Comparison of ENCODE assay signal across 25 cellular contexts in the genomic region with DNA sequence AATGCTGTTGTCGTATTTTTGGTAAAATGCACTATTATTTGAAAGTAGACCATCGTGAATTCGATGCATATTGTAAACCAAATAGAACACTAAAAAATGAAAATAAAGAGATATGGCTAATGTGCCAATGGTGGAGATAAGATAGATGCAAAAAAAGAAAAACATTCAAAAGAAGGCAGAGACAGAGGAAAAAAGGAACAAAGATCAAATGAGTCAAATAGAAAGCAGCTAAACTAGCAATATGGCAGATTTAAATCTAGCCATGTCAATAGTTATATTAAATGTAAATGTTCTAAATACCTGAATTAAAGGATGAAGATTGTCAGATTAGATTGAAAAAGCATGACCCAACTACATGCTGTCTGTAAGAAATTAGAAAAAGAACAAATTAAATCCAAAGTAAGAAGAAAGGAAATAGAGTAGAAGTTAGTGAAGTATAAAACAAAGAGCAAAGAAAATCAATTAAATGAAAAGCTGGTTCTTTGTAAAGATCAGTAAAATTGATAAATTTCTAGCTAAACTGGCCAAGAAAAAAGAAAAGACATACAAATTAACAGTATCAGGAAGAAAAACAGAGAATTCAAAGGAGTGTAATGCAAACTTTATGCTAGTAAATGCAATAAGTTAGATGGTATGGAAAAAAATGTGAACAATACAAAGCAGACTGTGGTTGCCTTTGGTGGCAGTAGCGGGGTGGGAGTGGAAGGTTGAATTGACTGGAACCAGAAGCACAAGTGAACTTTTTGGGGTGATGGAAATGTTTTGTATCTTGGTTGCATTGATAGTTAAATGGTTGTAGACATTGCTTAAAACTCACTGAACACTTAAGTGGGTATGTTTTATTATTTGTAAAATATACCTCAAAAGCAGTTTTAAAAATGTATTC. TPM values are rescaled to one million over a fixed set of nuclear protein-coding genes. Genes with fewer than 3 reads are reported as not detected.
DNase-seq lines count a peak whose midpoint lies in the region; ATAC-seq and TF ChIP-seq lines count a peak whose summit lies in the region.
"Had no signal": no experiment of that assay in that cellular context is flagged by ENCODE, and none has a peak within 500 bp of the region (broad histone marks: within the 10 kb centered on the region; RNA-seq: fewer than 3 reads in every experiment).

No MANE protein-coding gene starts in this region.

- peaks cover 36% of the 10 kb centered on the region for H3K4me1 Mint-ChIP-seq in activated naive CD8-positive, alpha-beta T cell treated with anti-CD3 and anti-CD28 coated beads, Interleukin-2, amount 50 U/mL, for 24 hours

- H3K4me3 ChIP-seq in upper lobe of left lung = no peak overlapping the region
- H3K4me3 ChIP-seq: GM23248, heart right ventricle, neural progenitor cell, pancreas, skin epidermis, suprapubic skin had no signal

- ATAC-seq in activated naive CD8-positive, alpha-beta T cell treated with anti-CD3 and anti-CD28 coated beads, Interleukin-2, amount 50 U/mL, for 24 hours = peak; percentile 48
- no peak for ATAC-seq in upper lobe of left lung (ENCODE audit: low FRiP score in 2 of 2)
- ATAC-seq: heart right ventricle had no signal

- no peak overlapping the region for H3K4me3 Mint-ChIP-seq in activated naive CD8-positive, alpha-beta T cell treated with anti-CD3 and anti-CD28 coated beads, Interleukin-2, amount 50 U/mL, for 24 hours
- H3K4me3 Mint-ChIP-seq: activated T-helper 1 cell treated with anti-CD3 and anti-CD28 coated beads, Interleukin-12 subunit alpha, Interleukin-12 subunit beta, Interleukin-2, Interleukin-4 antibody, amounts not matched to agents 30 ng/mL and 10 ng/mL and 1 ng/mL, durations not matched to agents 14 hours and 24 hours and 36 hours; neural progenitor cell had no signal

- no peak overlapping the region for H3K27ac ChIP-seq in upper lobe of left lung
- H3K27ac ChIP-seq: GM23248, neural progenitor cell, pancreas, skin epidermis, suprapubic skin had no signal

- peak; percentile 49 for DNase-seq in activated CD4-positive, alpha-beta T cell treated with anti-CD3 and anti-CD28 coated beads for 48 hours
- no peak for DNase-seq in activated CD4-positive, alpha-beta T cell treated with anti-CD3 and anti-CD28 coated beads for 1 hour
- DNase-seq in stimulated activated naive CD4-positive, alpha-beta T cell treated with Interleukin-2 at 50 U/mL for 16 hours (lab: John Stamatoyannopoulos, UW) = peak; percentile 26
- no peak for DNase-seq in stimulated activated naive CD4-positive, alpha-beta T cell (lab: John Stamatoyannopoulos, UW)
- no peak for DNase-seq in activated naive CD8-positive, alpha-beta T cell treated with anti-CD3 and anti-CD28 coated beads, Interleukin-2, amount 50 U/mL, for 24 hours
- DNase-seq in NCI-H2171 treated with DMSO at 0.1 percent for 48 hours (lab: John Stamatoyannopoulos, UW) = no peak
- DNase-seq in NCI-H446 (lab: John Stamatoyannopoulos, UW) = no peak
- no peak for DNase-seq in upper lobe of left lung
- DNase-seq: AML-193; anterior cingulate cortex; CD4-positive, alpha-beta memory T cell; DND-41; foreskin melanocyte; GM23248; heart right ventricle; Kasumi-1; NCI-H1694; NCI-H510A; pancreas; SK-N-SH had no signal

- no peaks in the 10 kb centered on the region for H3K9me3 ChIP-seq in upper lobe of left lung
- H3K9me3 ChIP-seq: pancreas, SK-N-SH, suprapubic skin had no signal

- TF ChIP-seq POLR2A in upper lobe of left lung (IDR thresholded peaks at IDR 0.05) = no peak

- no peak for TF ChIP-seq CTCF in upper lobe of left lung (IDR thresholded peaks at IDR 0.05)

- TF ChIP-seq EP300 in upper lobe of left lung (IDR thresholded peaks at IDR 0.05) = no peak

- WGBS in upper lobe of left lung, 2 donors = 94 to 97% methylated on average over 4 of the region's 4 CpGs

- peaks cover 0 to 14% (median 0%) of the 10 kb centered on the region in 4 donors for H3K36me3 ChIP-seq in upper lobe of left lung
- H3K36me3 ChIP-seq: neural progenitor cell, pancreas had no signal

- peaks cover 2 to 20% (median 14%) of the 10 kb centered on the region in 4 donors for H3K4me1 ChIP-seq in upper lobe of left lung
- H3K4me1 ChIP-seq: neural progenitor cell had no signal

- H3K9me3 Mint-ChIP-seq in activated naive CD8-positive, alpha-beta T cell treated with anti-CD3 and anti-CD28 coated beads, Interleukin-2, amount 50 U/mL, for 24 hours = no peaks in the 10 kb centered on the region
- H3K9me3 Mint-ChIP-seq: activated naive CD4-positive, alpha-beta T cell treated with anti-CD3 and anti-CD28 coated beads, Interleukin-2, amount 50 U/mL, for 24 hours; activated T-helper 1 cell treated with anti-CD3 and anti-CD28 coated beads, Interleukin-12 subunit alpha, Interleukin-12 subunit beta, Interleukin-2, Interleukin-4 antibody, amounts not matched to agents 30 ng/mL and 10 ng/mL and 1 ng/mL, durations not matched to agents 14 hours and 24 hours and 36 hours; CD4-positive, alpha-beta memory T cell had no signal

- no peaks in the 10 kb centered on the region for H3K27me3 Mint-ChIP-seq in activated naive CD8-positive, alpha-beta T cell treated with anti-CD3 and anti-CD28 coated beads, Interleukin-2, amount 50 U/mL, for 24 hours
- H3K27me3 Mint-ChIP-seq: activated naive CD4-positive, alpha-beta T cell treated with anti-CD3 and anti-CD28 coated beads, Interleukin-2, amount 50 U/mL, for 24 hours; CD4-positive, alpha-beta memory T cell had no signal

- no peak overlapping the region for H3K27ac Mint-ChIP-seq in activated naive CD8-positive, alpha-beta T cell treated with anti-CD3 and anti-CD28 coated beads, Interleukin-2, amount 50 U/mL, for 24 hours
- H3K27ac Mint-ChIP-seq: activated naive CD4-positive, alpha-beta T cell treated with anti-CD3 and anti-CD28 coated beads, Interleukin-2, amount 50 U/mL, for 24 hours; activated T-helper 1 cell treated with anti-CD3 and anti-CD28 coated beads, Interleukin-12 subunit alpha, Interleukin-12 subunit beta, Interleukin-2, Interleukin-4 antibody, amounts not matched to agents 30 ng/mL and 10 ng/mL and 1 ng/mL, durations not matched to agents 14 hours and 24 hours and 36 hours; neural progenitor cell had no signal

- no peaks in the 10 kb centered on the region for H3K27me3 ChIP-seq in upper lobe of left lung
- H3K27me3 ChIP-seq: heart right ventricle, neural progenitor cell, pancreas, suprapubic skin had no signal

- peaks cover 34% of the 10 kb centered on the region for H3K36me3 Mint-ChIP-seq in activated naive CD8-positive, alpha-beta T cell treated with anti-CD3 and anti-CD28 coated beads, Interleukin-2, amount 50 U/mL, for 24 hours (ENCODE audit: low read depth)

RNA-seq across cellular contexts. Expression of gene PTPN1, which starts 44.8 kb away (rescaled TPM):
- total RNA-seq in upper lobe of left lung = 100 to 1,000 TPM in 3 of 6 donors, 10 to 100 TPM in 3; 75.1 to 137 (median 96.1) TPM

Comparison
In these comparisons a context has a peak if more than half of its experiments do, and no peak if none do; other contexts are left out.
1. DNase-seq: peak in activated CD4-positive, alpha-beta T cell treated with anti-CD3 and anti-CD28 coated beads for 48 hours (single experiment) and stimulated activated naive CD4-positive, alpha-beta T cell treated with Interleukin-2 at 50 U/mL for 16 hours (single experiment); none in activated CD4-positive, alpha-beta T cell treated with anti-CD3 and anti-CD28 coated beads for 1 hour (single experiment), stimulated activated naive CD4-positive, alpha-beta T cell (0 of 6), activated naive CD8-positive, alpha-beta T cell treated with anti-CD3 and anti-CD28 coated beads, Interleukin-2, amount 50 U/mL, for 24 hours (single experiment), NCI-H2171 treated with DMSO at 0.1 percent for 48 hours (single experiment), NCI-H446 (0 of 2) and upper lobe of left lung (0 of 2).